19 cellular contexts compared by ENCODE assay signal in genomic region chr4:106312997-106313522, GRCh38. TPM values are rescaled to one million over a fixed set of nuclear protein-coding genes. Genes with fewer than 3 reads are reported as not detected.
DNase-seq lines count a peak whose midpoint lies in the region; ATAC-seq, FAIRE-seq and TF ChIP-seq lines count a peak whose summit lies in the region.
"Had no signal": no experiment of that assay in that cellular context is flagged by ENCODE, and none has a peak within 500 bp of the region (broad histone marks: within the 10 kb centered on the region; RNA-seq: fewer than 3 reads in every experiment).

No MANE protein-coding gene starts in this region.

- peaks cover 57% of the 10 kb centered on the region for H3K4me1 ChIP-seq in HepG2 (ENCODE audit: insufficient read depth, low read length)
- peaks cover 0 to 24% (median 10%) of the 10 kb centered on the region in 4 donors for H3K4me1 ChIP-seq in right lobe of liver
- peaks cover 19% of the 10 kb centered on the region for H3K4me1 ChIP-seq in smooth muscle cell (ENCODE audit: low read depth)
- peaks cover 7 to 41% of the 10 kb centered on the region in 2 donors for H3K4me1 ChIP-seq in adrenal gland (replicated peaks in 1 of 2)
- peaks cover 0 to 9% of the 10 kb centered on the region in 2 donors for H3K4me1 ChIP-seq in small intestine (ENCODE audit: control insufficient read depth in 2 of 2, insufficient read depth in 1 of 2, low read depth in 1 of 2, low read length in 1 of 2)

- no peaks in the 10 kb centered on the region for H3K27me3 Mint-ChIP-seq in activated CD8-positive, alpha-beta T cell treated with anti-CD3 and anti-CD28 coated beads, Interleukin-2, amount 10 ng/mL, durations not matched to agents 7 days and 5 days (ENCODE audit: low read depth)
- H3K27me3 Mint-ChIP-seq in memory B cell = no peaks in the 10 kb centered on the region
- H3K27me3 Mint-ChIP-seq: dendritic cell treated with granulocyte-macrophage colony-stimulating factor and Interleukin-4, amounts not matched to agents 40 ng/mL and 50 ng/mL, for 4 days had no signal

- H3K79me2 ChIP-seq in HepG2 (ENCODE audit: insufficient read depth, low read length) (peaks cover 97% of the 10 kb centered on the region), smooth muscle cell (ENCODE audit: low read depth) (peaks cover 72% of the 10 kb centered on the region)

- POLR2A ChIA-PET in HepG2 (lab: Yijun Ruan, JAX) = interaction anchor here (0.9 to 1.5 kb wide), 3 partner anchors 10 to 49 kb away, joined by 3 to 4 read pairs (median 3); no protein-coding TSS in a partner anchor
- POLR2A ChIA-PET in activated CD8-positive, alpha-beta T cell treated with anti-CD3 and anti-CD28 coated beads, Interleukin-2, amount 10 ng/mL, durations not matched to agents 7 days and 5 days (lab: Charles Lee) = no interaction called here

- BruUV-seq in HepG2 (replicated peaks; lab: Mats Ljungman, UMichigan) = no TSS peak

- no peak for FAIRE-seq in HepG2 (lab: Jason Lieb, UNC)
- no peak for FAIRE-seq in small intestine (lab: Jason Lieb, UNC)

- in situ Hi-C loops in HepG2 (cut with HindIII; ENCODE audit: extremely low pct_ligation_motif_present, low pct_unique_long_range_greater_than_20kb) = no loop called here

- no peaks in the 10 kb centered on the region for H3F3A ChIP-seq in smooth muscle cell (ENCODE audit: low read depth)

- no peaks in the 10 kb centered on the region for H3K36me3 Mint-ChIP-seq in activated CD8-positive, alpha-beta T cell treated with anti-CD3 and anti-CD28 coated beads, Interleukin-2, amount 10 ng/mL, durations not matched to agents 7 days and 5 days (ENCODE audit: low read depth)
- H3K36me3 Mint-ChIP-seq in memory B cell = peaks cover 3% of the 10 kb centered on the region

- H2AFZ ChIP-seq in HepG2 (ENCODE audit: low read length) (no peak overlapping the region), smooth muscle cell (ENCODE audit: low read depth) (no peak overlapping the region)
- H2AFZ ChIP-seq: GM23338 had no signal

- H3K27ac ChIP-seq in HepG2 (ENCODE audit: extremely low read length, insufficient read depth, low read length) (peak overlapping the region; percentile 99), right lobe of liver (no peak overlapping the region), smooth muscle cell (ENCODE audit: low read depth) (no peak overlapping the region), adrenal gland (peak overlapping the region in 1 of 5 donors; percentile 39), small intestine (ENCODE audit: low read depth in 1 of 2, low read length in 1 of 2) (no peak overlapping the region)
- H3K27ac ChIP-seq: esophagus muscularis mucosa, sigmoid colon, WERI-Rb-1 had no signal

- DNase-seq in HepG2 (ENCODE audit: low spot score) = no peak
- DNase-seq in right lobe of liver = no peak
- no peak for DNase-seq in activated CD8-positive, alpha-beta T cell treated with anti-CD3 and anti-CD28 coated beads, Interleukin-2, amount 10 ng/mL, durations not matched to agents 7 days and 5 days
- no peak for DNase-seq in memory B cell (ENCODE audit: low spot score in 2 of 2)
- DNase-seq in smooth muscle cell (lab: John Stamatoyannopoulos, UW; ENCODE audit: unreplicated experiment) = no peak
- no peak for DNase-seq in adrenal gland
- no peak for DNase-seq in small intestine
- DNase-seq in germinal center (ENCODE audit: low spot score) = no peak
- DNase-seq: activated CD8-positive, alpha-beta memory T cell treated with anti-CD3 and anti-CD28 coated beads, Interleukin-2, amount 50 U/mL, for 48 hours; anterior cingulate cortex; DMS79 treated with DMSO at 0.1 percent for 48 hours; hypothalamus; NCI-H1417 treated with DMSO at 0.1 percent for 48 hours; sigmoid colon; stimulated activated naive CD4-positive, alpha-beta T cell treated with Interleukin-2 at 50 U/mL for 16 hours; WERI-Rb-1 had no signal

- TF ChIP-seq EP300 in HepG2 (IDR thresholded peaks at IDR 0.05; ENCODE audit: low read depth in 2 of 2, low read length in 2 of 2) (no peak), HepG2 (CRISPR knock-in tag; IDR thresholded peaks at IDR 0.05; ENCODE audit: borderline replicate concordance) (no peak)

- H3K9ac ChIP-seq in HepG2 (ENCODE audit: insufficient read depth, low read depth, low read length) (peak overlapping the region; percentile 99; the same call in 1 of the 2 replicates), smooth muscle cell (ENCODE audit: low read depth) (no peak overlapping the region)

- H3K4me2 ChIP-seq in HepG2 (ENCODE audit: low read depth, low read length) (peak overlapping the region; percentile 75), smooth muscle cell (no peak overlapping the region)
- H3K4me2 ChIP-seq: GM23338 had no signal

- peaks cover 0 to 9% of the 10 kb centered on the region in 2 experiments; a peak in 3 of 5 replicates for H3K36me3 ChIP-seq in HepG2 (replicated peaks in 1 of 2; ENCODE audit: control insufficient read depth in 1 of 2, insufficient read depth in 2 of 2, low read length in 2 of 2)
- peaks cover 0 to 6% (median 0%) of the 10 kb centered on the region in 4 donors for H3K36me3 ChIP-seq in right lobe of liver
- H3K36me3 ChIP-seq in smooth muscle cell (ENCODE audit: low read depth) = no peaks in the 10 kb centered on the region
- H3K36me3 ChIP-seq in adrenal gland (replicated peaks in 1 of 2) = peaks cover 0 to 3% of the 10 kb centered on the region in 2 donors
- H3K36me3 ChIP-seq in small intestine (ENCODE audit: control insufficient read depth in 2 of 2, insufficient read depth in 2 of 2, low read length in 2 of 2) = peaks cover 0 to 3% of the 10 kb centered on the region in 2 donors

- TF ChIP-seq CTCF in HepG2 (CRISPR knock-in tag; IDR thresholded peaks at IDR 0.05) (no peak), right lobe of liver (IDR thresholded peaks at IDR 0.05) (no peak), smooth muscle cell (IDR thresholded peaks at IDR 0.05; ENCODE audit: borderline replicate concordance, insufficient read depth, poor library complexity, severe bottlenecking) (no peak), adrenal gland (IDR thresholded peaks at IDR 0.05) (no peak)

- no peak for TF ChIP-seq POLR2A in HepG2 (IDR thresholded peaks at IDR 0.05; ENCODE audit: insufficient read depth in 1 of 2, low read depth in 2 of 2, low read length in 2 of 2)
- no peak for TF ChIP-seq POLR2A in right lobe of liver (IDR thresholded peaks at IDR 0.05)
- TF ChIP-seq POLR2A in adrenal gland (IDR thresholded peaks at IDR 0.05) = no peak

- H3K27ac Mint-ChIP-seq in activated CD8-positive, alpha-beta T cell treated with anti-CD3 and anti-CD28 coated beads, Interleukin-2, amount 10 ng/mL, durations not matched to agents 7 days and 5 days = peak overlapping the region; percentile 81
- peak overlapping the region; percentile 76 for H3K27ac Mint-ChIP-seq in memory B cell
- H3K27ac Mint-ChIP-seq: dendritic cell treated with granulocyte-macrophage colony-stimulating factor and Interleukin-4, amounts not matched to agents 40 ng/mL and 50 ng/mL, for 4 days; GM23338 had no signal

- H4K20me1 ChIP-seq in HepG2 (ENCODE audit: insufficient read depth, low read length) (no peaks in the 10 kb centered on the region), smooth muscle cell (ENCODE audit: low read depth) (no peaks in the 10 kb centered on the region)

- intact Hi-C loops in HepG2 (cut with micrococcal nuclease; ENCODE audit: unreplicated experiment) (loop anchor here (1.0 to 10.0 kb wide), 2 partner anchors 29 to 608 kb away; partner anchors contain the start of genes GSTCD and INTS12), right lobe of liver (cut with DNase I) (no loop called here), adrenal gland (cut with DNase I) (no loop called here)

- no peaks in the 10 kb centered on the region for H3K9me3 Mint-ChIP-seq in activated CD8-positive, alpha-beta T cell treated with anti-CD3 and anti-CD28 coated beads, Interleukin-2, amount 10 ng/mL, durations not matched to agents 7 days and 5 days (ENCODE audit: insufficient read depth)
- no peaks in the 10 kb centered on the region for H3K9me3 Mint-ChIP-seq in memory B cell
- H3K9me3 Mint-ChIP-seq: dendritic cell treated with granulocyte-macrophage colony-stimulating factor and Interleukin-4, amounts not matched to agents 40 ng/mL and 50 ng/mL, for 4 days; GM23338 had no signal

- WGBS in HepG2 (ENCODE audit: low lambda C conversion rate) = 49% methylated on average over 3 of the region's 3 CpGs
- WGBS in right lobe of liver (ENCODE audit: insufficient coverage, low coverage, low lambda C conversion rate, missing lambda C conversion rate) = 77% methylated on average over 3 of the region's 3 CpGs
- 95% methylated on average over 3 of the region's 3 CpGs for WGBS in smooth muscle cell (ENCODE audit: low lambda C conversion rate)
- 88 to 95% (median 91%) methylated on average over 3 of the region's 3 CpGs for WGBS in adrenal gland, 4 donors
- WGBS in small intestine, 3 donors = 81 to 91% (median 83%) methylated on average over 3 of the region's 3 CpGs

- TF ChIP-seq RAD21 in HepG2 (CRISPR knock-in tag; IDR thresholded peaks at IDR 0.05) = no peak

- H3K27me3 ChIP-seq in HepG2 (ENCODE audit: control insufficient read depth in 1 of 2, insufficient read depth in 2 of 2, low read length in 2 of 2) (no peaks in the 10 kb centered on the region; a peak in 2 of 5 replicates), right lobe of liver (no peaks in the 10 kb centered on the region), smooth muscle cell (ENCODE audit: low read depth) (no peaks in the 10 kb centered on the region), adrenal gland (no peaks in the 10 kb centered on the region), small intestine (ENCODE audit: control insufficient read depth in 2 of 2, insufficient read depth in 2 of 2, low read length in 2 of 2) (no peaks in the 10 kb centered on the region)
- H3K27me3 ChIP-seq: esophagus muscularis mucosa, sigmoid colon had no signal

- H3K4me3 ChIP-seq in HepG2 (replicated peaks in 1 of 3; ENCODE audit: insufficient read depth in 1 of 3, low read depth in 2 of 3, low read length in 3 of 3) (peak overlapping the region; percentile 89 to 97 (median 93); a peak in 4 of 6 replicates), right lobe of liver (no peak overlapping the region), smooth muscle cell (no peak overlapping the region), adrenal gland (no peak overlapping the region), small intestine (ENCODE audit: low read depth in 1 of 2, low read length in 2 of 2) (no peak overlapping the region)
- H3K4me3 ChIP-seq: esophagus muscularis mucosa, GM23338, sigmoid colon had no signal

- H3K4me1 Mint-ChIP-seq in activated CD8-positive, alpha-beta T cell treated with anti-CD3 and anti-CD28 coated beads, Interleukin-2, amount 10 ng/mL, durations not matched to agents 7 days and 5 days (ENCODE audit: low read depth) = peaks cover 18% of the 10 kb centered on the region
- H3K4me1 Mint-ChIP-seq in memory B cell = peaks cover 16% of the 10 kb centered on the region

- no peak for ATAC-seq in HepG2
- ATAC-seq in right lobe of liver = no peak
- ATAC-seq in activated CD8-positive, alpha-beta T cell treated with anti-CD3 and anti-CD28 coated beads, Interleukin-2, amount 10 ng/mL, durations not matched to agents 7 days and 5 days = no peak
- ATAC-seq in memory B cell (ENCODE audit: low read depth) = no peak
- ATAC-seq: GM23338 had no signal

- H3K9me3 ChIP-seq in HepG2 (ENCODE audit: low read length) (no peaks in the 10 kb centered on the region), right lobe of liver (no peaks in the 10 kb centered on the region), smooth muscle cell (replicated peaks; ENCODE audit: low read depth) (no peaks in the 10 kb centered on the region), adrenal gland (replicated peaks in 1 of 3) (no peaks in the 10 kb centered on the region), small intestine (ENCODE audit: control insufficient read depth, low read depth) (no peaks in the 10 kb centered on the region)
- H3K9me3 ChIP-seq: esophagus muscularis mucosa, sigmoid colon had no signal

- CTCF ChIA-PET in HepG2 (lab: Yijun Ruan, JAX; ENCODE audit: low intra/inter-chr PET ratio, low total read pairs) = no interaction called here
- CTCF ChIA-PET in activated CD8-positive, alpha-beta T cell treated with anti-CD3 and anti-CD28 coated beads, Interleukin-2, amount 10 ng/mL, durations not matched to agents 7 days and 5 days (lab: Charles Lee) = no interaction called here

- no peak overlapping the region for H3K4me3 Mint-ChIP-seq in activated CD8-positive, alpha-beta T cell treated with anti-CD3 and anti-CD28 coated beads, Interleukin-2, amount 10 ng/mL, durations not matched to agents 7 days and 5 days
- H3K4me3 Mint-ChIP-seq in memory B cell = peak overlapping the region; percentile 51
- H3K4me3 Mint-ChIP-seq: dendritic cell treated with granulocyte-macrophage colony-stimulating factor and Interleukin-4, amounts not matched to agents 40 ng/mL and 50 ng/mL, for 4 days; GM23338 had no signal

RNA-seq across cellular contexts. Expression of gene TBCK, which starts 2.9 kb away (rescaled TPM):
- total RNA-seq in HepG2 (2016; rRNA removed; fragmentation: Illumina TruSeq; extraction: Trizol) = 44.3 and 51.0 TPM in 2 replicates
- total RNA-seq in HepG2 (2016; cell fraction: cytosol; rRNA removed; fragmentation: Illumina TruSeq; extraction: Trizol; ENCODE audit: low read depth) = 51.6 and 59.0 TPM in 2 replicates
- total RNA-seq in HepG2 (2016; cell fraction: insoluble cytoplasmic fraction; rRNA removed; fragmentation: Illumina TruSeq; extraction: Trizol) = 38.7 and 48.0 TPM in 2 replicates
- total RNA-seq in HepG2 (2016; cell fraction: membrane; rRNA removed; fragmentation: Illumina TruSeq; extraction: Trizol) = 31.2 and 40.8 TPM in 2 replicates
- 170 and 177 TPM in 2 replicates for total RNA-seq in HepG2 (2016; cell fraction: nucleus; rRNA removed; fragmentation: Illumina TruSeq; extraction: Trizol)
- polyA plus RNA-seq in HepG2 (2011; rRNA removed) = 55.7 and 62.4 TPM in 2 replicates
- polyA plus RNA-seq in HepG2 (2011; cell fraction: cytosol; rRNA removed) = 20.1 and 25.7 TPM in 2 replicates
- polyA plus RNA-seq in HepG2 (2011; cell fraction: nucleus; rRNA removed) = 121 and 149 TPM in 2 replicates
- polyA plus RNA-seq in HepG2 (2012) = 24.7 and 32.0 TPM in 2 replicates
- 1.9 and 2.8 TPM in 2 replicates for polyA plus RNA-seq in HepG2 (2016; cell fraction: cytosol; fragmentation: Illumina TruSeq; extraction: Trizol; ENCODE audit: low read depth)
- 27.6 and 28.6 TPM in 2 replicates for polyA plus RNA-seq in HepG2 (2016; cell fraction: insoluble cytoplasmic fraction; fragmentation: Illumina TruSeq; extraction: Trizol; ENCODE audit: low read depth)
- polyA plus RNA-seq in HepG2 (2016; cell fraction: membrane; fragmentation: Illumina TruSeq; extraction: Trizol; ENCODE audit: low read depth) = 6.4 and 6.6 TPM in 2 replicates
- 52.1 and 53.0 TPM in 2 replicates for polyA plus RNA-seq in HepG2 (2016; cell fraction: nucleus; fragmentation: Illumina TruSeq; extraction: Trizol; ENCODE audit: insufficient read depth, low read depth)
- polyA minus RNA-seq in HepG2 (2011; rRNA and poly(A)+ RNA removed; ENCODE audit: low replicate concordance) = 16.3 and 149 TPM in 2 replicates
- polyA minus RNA-seq in HepG2 (2011; cell fraction: cytosol; rRNA and poly(A)+ RNA removed) = 25.6 and 32.7 TPM in 2 replicates
- 587 and 688 TPM in 2 replicates for polyA minus RNA-seq in HepG2 (2011; cell fraction: nucleus; rRNA and poly(A)+ RNA removed)
- total RNA-seq in right lobe of liver = 10 to 100 TPM; 15.1 to 20.1 (median 16.8) TPM
- 10 to 100 TPM; 33.7 to 36.8 TPM for total RNA-seq in activated CD8-positive, alpha-beta T cell treated with anti-CD3 and anti-CD28 coated beads, Interleukin-2, amount 10 ng/mL, durations not matched to agents 7 days and 5 days
- 28.1 and 39.5 TPM in 2 replicates for total RNA-seq in smooth muscle cell
- polyA plus RNA-seq in smooth muscle cell = 10.0 and 15.9 TPM in 2 replicates
- total RNA-seq in adrenal gland = 10 to 100 TPM; 22.9 to 67.3 (median 43.5) TPM
- polyA plus RNA-seq in adrenal gland = 10 to 100 TPM; 12.6 to 23.5 (median 16.6) TPM
- polyA plus RNA-seq in small intestine = 10 to 100 TPM in 1 of 3 donors, 1 to 10 TPM in 2; 5.1 to 10.1 (median 8.5) TPM

RNA-seq across cellular contexts. Expression of gene AIMP1, which starts 3.3 kb away (rescaled TPM):
- total RNA-seq in HepG2 (2016; rRNA removed; fragmentation: Illumina TruSeq; extraction: Trizol) = 82.9 and 116 TPM in 2 replicates
- total RNA-seq in HepG2 (2016; cell fraction: cytosol; rRNA removed; fragmentation: Illumina TruSeq; extraction: Trizol; ENCODE audit: low read depth) = 30.5 and 34.0 TPM in 2 replicates
- 83.6 and 117 TPM in 2 replicates for total RNA-seq in HepG2 (2016; cell fraction: insoluble cytoplasmic fraction; rRNA removed; fragmentation: Illumina TruSeq; extraction: Trizol)
- total RNA-seq in HepG2 (2016; cell fraction: membrane; rRNA removed; fragmentation: Illumina TruSeq; extraction: Trizol) = 39.0 and 40.1 TPM in 2 replicates
- total RNA-seq in HepG2 (2016; cell fraction: nucleus; rRNA removed; fragmentation: Illumina TruSeq; extraction: Trizol) = 44.3 and 52.5 TPM in 2 replicates
- 19.6 and 28.6 TPM in 2 replicates for polyA plus RNA-seq in HepG2 (2011; rRNA removed)
- polyA plus RNA-seq in HepG2 (2011; cell fraction: cytosol; rRNA removed) = 10.4 and 14.9 TPM in 2 replicates
- 14.5 and 20.1 TPM in 2 replicates for polyA plus RNA-seq in HepG2 (2011; cell fraction: nucleus; rRNA removed)
- 51.2 and 79.1 TPM in 2 replicates for polyA plus RNA-seq in HepG2 (2012)
- polyA plus RNA-seq in HepG2 (2016; cell fraction: cytosol; fragmentation: Illumina TruSeq; extraction: Trizol; ENCODE audit: low read depth) = 20.3 and 22.2 TPM in 2 replicates
- polyA plus RNA-seq in HepG2 (2016; cell fraction: insoluble cytoplasmic fraction; fragmentation: Illumina TruSeq; extraction: Trizol; ENCODE audit: low read depth) = 110 and 116 TPM in 2 replicates
- polyA plus RNA-seq in HepG2 (2016; cell fraction: membrane; fragmentation: Illumina TruSeq; extraction: Trizol; ENCODE audit: low read depth) = 23.9 and 29.0 TPM in 2 replicates
- polyA plus RNA-seq in HepG2 (2016; cell fraction: nucleus; fragmentation: Illumina TruSeq; extraction: Trizol; ENCODE audit: insufficient read depth, low read depth) = 92.7 and 105 TPM in 2 replicates
- 2.7 and 3.9 TPM in 2 replicates for polyA minus RNA-seq in HepG2 (2011; rRNA and poly(A)+ RNA removed; ENCODE audit: low replicate concordance)
- polyA minus RNA-seq in HepG2 (2011; cell fraction: cytosol; rRNA and poly(A)+ RNA removed) = 10.7 and 11.9 TPM in 2 replicates
- 20.3 and 25.0 TPM in 2 replicates for polyA minus RNA-seq in HepG2 (2011; cell fraction: nucleus; rRNA and poly(A)+ RNA removed)
- total RNA-seq in right lobe of liver = 10 to 100 TPM; 15.0 to 21.2 (median 16.7) TPM
- 10 to 100 TPM; 47.1 to 58.0 TPM for total RNA-seq in activated CD8-positive, alpha-beta T cell treated with anti-CD3 and anti-CD28 coated beads, Interleukin-2, amount 10 ng/mL, durations not matched to agents 7 days and 5 days
- total RNA-seq in smooth muscle cell = 35.1 and 40.4 TPM in 2 replicates
- 58.5 and 60.5 TPM in 2 replicates for polyA plus RNA-seq in smooth muscle cell
- total RNA-seq in adrenal gland = 10 to 100 TPM in 7 of 8 donors, 1 to 10 TPM in 1; 7.3 to 49.7 (median 31.5) TPM
- polyA plus RNA-seq in adrenal gland = 10 to 100 TPM; 31.2 to 75.2 (median 35.3) TPM
- polyA plus RNA-seq in small intestine = 10 to 100 TPM; 34.4 to 38.9 (median 35.9) TPM

RNA-seq across cellular contexts. Expression of gene GIMD1, which starts 55.5 kb away (rescaled TPM):
- not detected in 2 replicates for total RNA-seq in HepG2 (2016; rRNA removed; fragmentation: Illumina TruSeq; extraction: Trizol)
- total RNA-seq in HepG2 (2016; cell fraction: cytosol; rRNA removed; fragmentation: Illumina TruSeq; extraction: Trizol; ENCODE audit: low read depth) = not detected in 2 replicates
- not detected in 2 replicates for total RNA-seq in HepG2 (2016; cell fraction: insoluble cytoplasmic fraction; rRNA removed; fragmentation: Illumina TruSeq; extraction: Trizol)
- total RNA-seq in HepG2 (2016; cell fraction: membrane; rRNA removed; fragmentation: Illumina TruSeq; extraction: Trizol) = not detected in 2 replicates
- not detected in 2 replicates for total RNA-seq in HepG2 (2016; cell fraction: nucleus; rRNA removed; fragmentation: Illumina TruSeq; extraction: Trizol)
- not detected in 2 replicates for polyA plus RNA-seq in HepG2 (2011; rRNA removed)
- polyA plus RNA-seq in HepG2 (2011; cell fraction: cytosol; rRNA removed) = not detected in 2 replicates
- not detected in 2 replicates for polyA plus RNA-seq in HepG2 (2011; cell fraction: nucleus; rRNA removed)
- polyA plus RNA-seq in HepG2 (2012) = not detected in 2 replicates
- not detected in 2 replicates for polyA plus RNA-seq in HepG2 (2016; cell fraction: cytosol; fragmentation: Illumina TruSeq; extraction: Trizol; ENCODE audit: low read depth)
- polyA plus RNA-seq in HepG2 (2016; cell fraction: insoluble cytoplasmic fraction; fragmentation: Illumina TruSeq; extraction: Trizol; ENCODE audit: low read depth) = not detected in 2 replicates
- polyA plus RNA-seq in HepG2 (2016; cell fraction: membrane; fragmentation: Illumina TruSeq; extraction: Trizol; ENCODE audit: low read depth) = not detected in 2 replicates
- polyA plus RNA-seq in HepG2 (2016; cell fraction: nucleus; fragmentation: Illumina TruSeq; extraction: Trizol; ENCODE audit: insufficient read depth, low read depth) = not detected in 2 replicates
- polyA minus RNA-seq in HepG2 (2011; rRNA and poly(A)+ RNA removed; ENCODE audit: low replicate concordance) = not detected in 2 replicates
- not detected in 2 replicates for polyA minus RNA-seq in HepG2 (2011; cell fraction: cytosol; rRNA and poly(A)+ RNA removed)
- not detected in 2 replicates for polyA minus RNA-seq in HepG2 (2011; cell fraction: nucleus; rRNA and poly(A)+ RNA removed)
- not detected for total RNA-seq in right lobe of liver
- not detected for total RNA-seq in activated CD8-positive, alpha-beta T cell treated with anti-CD3 and anti-CD28 coated beads, Interleukin-2, amount 10 ng/mL, durations not matched to agents 7 days and 5 days
- not detected in 2 replicates for total RNA-seq in smooth muscle cell
- polyA plus RNA-seq in smooth muscle cell = not detected in 2 replicates
- total RNA-seq in adrenal gland = not detected
- polyA plus RNA-seq in adrenal gland = not detected
- 100 to 1,000 TPM in 2 of 3 donors, 10 to 100 TPM in 1; 25.4 to 144 (median 114) TPM for polyA plus RNA-seq in small intestine
- total RNA-seq: esophagus muscularis mucosa, GM23338, sigmoid colon had no signal
- polyA plus RNA-seq: GM23338, sigmoid colon had no signal

Comparison
In these comparisons a context has a peak if more than half of its experiments do, and no peak if none do; other contexts are left out.
1. H3K4me3 ChIP-seq: peak in HepG2 (3 of 3); none in right lobe of liver (0 of 3), smooth muscle cell (single experiment), adrenal gland (0 of 4) and small intestine (0 of 2).